ENCODE assay signal across 20 cellular contexts in the genomic region with DNA sequence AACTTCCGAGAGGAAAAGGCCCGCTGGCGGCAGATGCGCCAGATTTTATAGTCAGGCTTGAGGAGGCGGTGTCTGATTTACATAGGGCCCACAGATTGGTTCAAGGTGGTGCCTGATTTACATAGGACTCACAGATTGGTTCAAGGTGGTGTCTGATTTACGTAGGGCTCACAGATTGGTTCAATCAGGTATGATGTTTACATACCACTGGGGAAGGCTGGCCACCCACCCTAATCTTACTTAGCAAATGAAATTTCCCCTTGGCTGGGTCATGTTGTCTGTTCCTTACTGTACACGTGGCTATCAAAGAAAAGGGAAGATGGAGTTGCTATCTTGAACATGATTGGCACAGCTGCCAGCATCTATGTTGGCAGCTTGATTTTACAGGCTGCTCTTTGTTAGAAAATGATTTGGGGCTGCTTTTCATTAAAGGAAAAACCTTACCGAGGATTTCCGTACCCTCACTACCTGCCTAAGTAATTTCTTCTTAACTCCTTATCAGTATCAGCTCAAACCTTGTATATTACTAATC.
DNase-seq lines count a peak whose midpoint lies in the region; ATAC-seq and TF ChIP-seq lines count a peak whose summit lies in the region.
"Had no signal": no experiment of that assay in that cellular context is flagged by ENCODE, and none has a peak within 500 bp of the region (broad histone marks: within the 10 kb centered on the region; RNA-seq: fewer than 3 reads in every experiment).

No MANE protein-coding gene starts in this region.

- TF ChIP-seq CTCF in HCT116 (IDR thresholded peaks at IDR 0.05 in 2 of 3, conservative IDR thresholded peaks at IDR 0.05 in 1 of 3; ENCODE audit: borderline replicate concordance in 1 of 3, insufficient read depth in 1 of 3, low read depth in 2 of 3, low read length in 2 of 3) (no peak), choroid plexus epithelial cell (conservative IDR thresholded peaks at IDR 0.05; ENCODE audit: low read depth, low read length) (no peak)

- no peak overlapping the region for H3K9ac ChIP-seq in HCT116 (ENCODE audit: low read length)

- DNase-seq in AG20443 (ENCODE audit: low spot score) (peak; percentile 21), HCT116 (ENCODE audit: low read depth, low spot score) (no peak), OCI-M1 (lab: John Stamatoyannopoulos, UW) (peak; percentile 94), choroid plexus epithelial cell (ENCODE audit: low read depth) (peak; percentile 9), cerebellum (ENCODE audit: low spot score) (no peak), HuH-7.5 (ENCODE audit: low spot score) (no peak), HK-2 (ENCODE audit: unreplicated experiment) (no peak), LoVo (ENCODE audit: low spot score) (no peak)
- DNase-seq: activated CD4-positive, alpha-beta T cell treated with anti-CD3 and anti-CD28 coated beads for 36 hours; activated CD8-positive, alpha-beta memory T cell treated with anti-CD3 and anti-CD28 coated beads, Interleukin-2, amount 50 U/mL, for 4 hours; activated naive CD4-positive, alpha-beta T cell; aorta; cerebellar nuclear complex; H9; hippocampal formation; NCI-H1092 treated with DMSO at 0.1 percent for 48 hours; nephron progenitor cell; Right ventricle myocardium superior had no signal

- no peaks in the 10 kb centered on the region for H3K9me2 ChIP-seq in HCT116 (ENCODE audit: insufficient read depth)

- H3K27me3 ChIP-seq in HCT116 (ENCODE audit: insufficient read depth, low read length) = no peaks in the 10 kb centered on the region
- H3K27me3 ChIP-seq: suprapubic skin had no signal

- H3K9me3 ChIP-seq in HCT116 (ENCODE audit: control insufficient read depth in 1 of 2, insufficient read depth in 1 of 2, low read depth in 1 of 2, low read length in 2 of 2) = no peaks in the 10 kb centered on the region
- H3K9me3 ChIP-seq: Caco-2, suprapubic skin had no signal

- RAD21 ChIA-PET in HCT116 (lab: Charles Lee; ENCODE audit: low non-redundant PET in 1 of 2, low total read pairs in 2 of 2, uncharacterized antibody in 2 of 2, unreplicated experiment in 2 of 2) = no interaction called here

- H3K79me2 ChIP-seq in HCT116 (ENCODE audit: insufficient read depth, low read length) = no peaks in the 10 kb centered on the region

- no peak for ATAC-seq in HCT116
- ATAC-seq: activated CD4-positive, alpha-beta T cell treated with anti-CD3 and anti-CD28 coated beads for 36 hours had no signal

- H4K20me1 ChIP-seq in HCT116 (ENCODE audit: insufficient read depth) = no peaks in the 10 kb centered on the region

- intact Hi-C loops in HCT116 (cut with micrococcal nuclease) = no loop called here

- no peak overlapping the region for H3K27ac ChIP-seq in HCT116 (ENCODE audit: low read depth, low read length)
- H3K27ac ChIP-seq: suprapubic skin had no signal

- no peak overlapping the region for H2AFZ ChIP-seq in HCT116 (ENCODE audit: low read depth, low read length, poor library complexity, severe bottlenecking)

- TF ChIP-seq RAD21 in HCT116 (IDR thresholded peaks at IDR 0.05; ENCODE audit: low read depth) = no peak

- H3K4me2 ChIP-seq in HCT116 (ENCODE audit: low read length) = no peak overlapping the region

- no TSS peak for BruUV-seq in HCT116 (replicated peaks; lab: Mats Ljungman, UMichigan)

- CTCF ChIA-PET in HCT116 (lab: Charles Lee) = no interaction called here

- POLR2A ChIA-PET in HCT116 (lab: Charles Lee) = interaction anchor here (1.6 kb wide), 1 partner anchor 16 kb away, joined by 3 read pairs; no protein-coding TSS in a partner anchor

- H3K4me1 ChIP-seq in HCT116 (ENCODE audit: control insufficient read depth in 1 of 2, insufficient read depth in 2 of 2, low read length in 2 of 2) = no peaks in the 10 kb centered on the region
- H3K4me1 ChIP-seq: Caco-2, suprapubic skin had no signal

- no peaks in the 10 kb centered on the region for H3K36me3 ChIP-seq in HCT116 (ENCODE audit: control insufficient read depth in 1 of 2, insufficient read depth in 2 of 2, low read length in 2 of 2)
- H3K36me3 ChIP-seq: suprapubic skin had no signal

- TF ChIP-seq POLR2A in HCT116 (IDR thresholded peaks at IDR 0.05; ENCODE audit: borderline replicate concordance, extremely low read depth, insufficient read depth, insufficient read length) = peak; percentile 33

- H3K4me3 ChIP-seq in HCT116 (replicated peaks in 1 of 2; ENCODE audit: low read depth in 1 of 2, low read length in 2 of 2) = no peak overlapping the region
- no peak overlapping the region for H3K4me3 ChIP-seq in choroid plexus epithelial cell (ENCODE audit: low read depth, low read length)
- H3K4me3 ChIP-seq: suprapubic skin had no signal

TF ChIP-seq in HCT116, 20 proteins besides CTCF, POLR2A, EP300 and RAD21:
- no peak for TF ChIP-seq EZH2phosphoT487 (IDR thresholded peaks at IDR 0.05; ENCODE audit: borderline replicate concordance)
- no peak for TF ChIP-seq CBX3 (IDR thresholded peaks at IDR 0.05; ENCODE audit: low read depth)
- no peak for TF ChIP-seq SRF (IDR thresholded peaks at IDR 0.05; ENCODE audit: low read depth)
- TF ChIP-seq SIN3A (IDR thresholded peaks at IDR 0.05; ENCODE audit: low read depth) = no peak
- TF ChIP-seq, protein P1, sequence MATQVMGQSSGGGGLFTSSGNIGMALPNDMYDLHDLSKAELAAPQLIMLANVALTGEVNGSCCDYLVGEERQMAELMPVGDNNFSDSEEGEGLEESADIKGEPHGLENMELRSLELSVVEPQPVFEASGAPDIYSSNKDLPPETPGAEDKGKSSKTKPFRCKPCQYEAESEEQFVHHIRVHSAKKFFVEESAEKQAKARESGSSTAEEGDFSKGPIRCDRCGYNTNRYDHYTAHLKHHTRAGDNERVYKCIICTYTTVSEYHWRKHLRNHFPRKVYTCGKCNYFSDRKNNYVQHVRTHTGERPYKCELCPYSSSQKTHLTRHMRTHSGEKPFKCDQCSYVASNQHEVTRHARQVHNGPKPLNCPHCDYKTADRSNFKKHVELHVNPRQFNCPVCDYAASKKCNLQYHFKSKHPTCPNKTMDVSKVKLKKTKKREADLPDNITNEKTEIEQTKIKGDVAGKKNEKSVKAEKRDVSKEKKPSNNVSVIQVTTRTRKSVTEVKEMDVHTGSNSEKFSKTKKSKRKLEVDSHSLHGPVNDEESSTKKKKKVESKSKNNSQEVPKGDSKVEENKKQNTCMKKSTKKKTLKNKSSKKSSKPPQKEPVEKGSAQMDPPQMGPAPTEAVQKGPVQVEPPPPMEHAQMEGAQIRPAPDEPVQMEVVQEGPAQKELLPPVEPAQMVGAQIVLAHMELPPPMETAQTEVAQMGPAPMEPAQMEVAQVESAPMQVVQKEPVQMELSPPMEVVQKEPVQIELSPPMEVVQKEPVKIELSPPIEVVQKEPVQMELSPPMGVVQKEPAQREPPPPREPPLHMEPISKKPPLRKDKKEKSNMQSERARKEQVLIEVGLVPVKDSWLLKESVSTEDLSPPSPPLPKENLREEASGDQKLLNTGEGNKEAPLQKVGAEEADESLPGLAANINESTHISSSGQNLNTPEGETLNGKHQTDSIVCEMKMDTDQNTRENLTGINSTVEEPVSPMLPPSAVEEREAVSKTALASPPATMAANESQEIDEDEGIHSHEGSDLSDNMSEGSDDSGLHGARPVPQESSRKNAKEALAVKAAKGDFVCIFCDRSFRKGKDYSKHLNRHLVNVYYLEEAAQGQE (IDR thresholded peaks at IDR 0.05; ENCODE audit: low read depth) = no peak
- no peak for TF ChIP-seq ZNF274 (IDR thresholded peaks at IDR 0.05; ENCODE audit: low read depth, low read length)
TF ChIP-seq in HCT116: peak in this region for 0.

Comparison
In these comparisons a context has a peak if more than half of its experiments do, and no peak if none do; other contexts are left out.
1. DNase-seq: peak in AG20443 (single experiment), OCI-M1 (single experiment) and choroid plexus epithelial cell (single experiment); none in HCT116 (single experiment), cerebellum (single experiment), HuH-7.5 (single experiment), HK-2 (single experiment) and LoVo (single experiment).